ENCODE assay signal across 26 cellular contexts in genomic region chr6:2718334-2719052, GRCh38. TPM values are rescaled to one million over a fixed set of nuclear protein-coding genes. Genes with fewer than 3 reads are reported as not detected.
DNase-seq lines count a peak whose midpoint lies in the region; ATAC-seq, FAIRE-seq and TF ChIP-seq lines count a peak whose summit lies in the region.
"Had no signal": no experiment of that assay in that cellular context is flagged by ENCODE, and none has a peak within 500 bp of the region (broad histone marks: within the 10 kb centered on the region; RNA-seq: fewer than 3 reads in every experiment).

No MANE protein-coding gene starts in this region.

- H3K4me1 ChIP-seq in adipocyte (ENCODE audit: control insufficient read depth, insufficient read depth, low read length) (peaks cover 10% of the 10 kb centered on the region), small intestine (ENCODE audit: control insufficient read depth in 2 of 2, insufficient read depth in 1 of 2, low read depth in 1 of 2, low read length in 1 of 2) (peaks cover 0 to 2% of the 10 kb centered on the region in 2 donors)
- H3K4me1 ChIP-seq: HAP-1 had no signal

- H3K36me3 ChIP-seq in adipocyte (ENCODE audit: control insufficient read depth, insufficient read depth, low read length, severe bottlenecking): no peaks in the 10 kb centered on the region
- no peaks in the 10 kb centered on the region for H3K36me3 ChIP-seq in small intestine (ENCODE audit: control insufficient read depth in 2 of 2, insufficient read depth in 2 of 2, low read length in 2 of 2)
- H3K36me3 ChIP-seq: HAP-1, transverse colon, WERI-Rb-1 had no signal

- whole genome bisulfite sequencing in small intestine, 3 donors: 61 to 74% (median 63%) methylated on average over 4 of the region's 4 CpGs

- POLR2A ChIA-PET in AG04450 (lab: Yijun Ruan, JAX): no interaction called here

- no peak overlapping the region for H3K4me3 ChIP-seq in AG04450 (ENCODE audit: low read depth, low read length)
- H3K4me3 ChIP-seq in adipocyte (ENCODE audit: low read length): no peak overlapping the region
- no peak overlapping the region for H3K4me3 ChIP-seq in fibroblast of villous mesenchyme (ENCODE audit: low read depth, low read length)
- no peak overlapping the region for H3K4me3 ChIP-seq in small intestine (ENCODE audit: low read depth in 1 of 2, low read length in 2 of 2)
- H3K4me3 ChIP-seq: A549, esophagus squamous epithelium, HAP-1, PC-9, transverse colon had no signal

- peak overlapping the region; percentile 49 for H3K27ac ChIP-seq in AG04450 (ENCODE audit: low read depth, low read length)
- no peak overlapping the region for H3K27ac ChIP-seq in small intestine (ENCODE audit: low read depth in 1 of 2, low read length in 1 of 2)
- H3K27ac ChIP-seq: A549, esophagus squamous epithelium, PC-9, transverse colon, WERI-Rb-1 had no signal

- CTCF ChIA-PET in AG04450 (lab: Charles Lee): interaction anchor here (0.6 to 1.3 kb wide), 3 partner anchors 19 to 83 kb away, joined by 4 to 9 read pairs (median 6); partner anchors contain the start of gene MYLK4

- no peak for ATAC-seq in GM21381 (IDR thresholded peaks at IDR 0.05; ENCODE audit: unreplicated experiment)
- ATAC-seq: A549; effector memory CD8-positive, alpha-beta T cell; left colon; naive thymus-derived CD8-positive, alpha-beta T cell; T-helper 17 cell had no signal

- DNase-seq in AG04450 (ENCODE audit: low read depth, low spot score) (no peak), HCEC 1CT (peak; percentile 12), adipocyte (ENCODE audit: low read depth) (peak; percentile 24), fibroblast of villous mesenchyme (ENCODE audit: low read depth) (peak; percentile 31), small intestine (no peak), NCI-H1417 (lab: John Stamatoyannopoulos, UW) (no peak), NCI-H2196 (lab: John Stamatoyannopoulos, UW; ENCODE audit: unreplicated experiment) (no peak)
- DNase-seq: activated naive CD8-positive, alpha-beta T cell treated with anti-CD3 and anti-CD28 coated beads for 36 hours; C1 segment of cervical spinal cord; effector memory CD8-positive, alpha-beta T cell; esophagus squamous epithelium; glutamatergic neuron; left colon; naive thymus-derived CD8-positive, alpha-beta T cell; NCI-H1048; NCI-H1930; PC-9; SHP77 treated with DMSO at 0.1 percent for 48 hours; stimulated activated CD8-positive, alpha-beta memory T cell treated with anti-CD3 and anti-CD28 coated beads, Interleukin-4, amount 100 ng/mL, for 48 hours; T-helper 17 cell; transverse colon; WERI-Rb-1 had no signal

- no peak for FAIRE-seq in small intestine (lab: Jason Lieb, UNC)
- FAIRE-seq: A549, colon had no signal

- H3K27me3 ChIP-seq in AG04450 (ENCODE audit: control insufficient read depth, insufficient read depth, low read length): no peaks in the 10 kb centered on the region
- H3K27me3 ChIP-seq in adipocyte (replicated peaks; ENCODE audit: control insufficient read depth, insufficient read depth, low read length): no peaks in the 10 kb centered on the region
- H3K27me3 ChIP-seq in small intestine (ENCODE audit: control insufficient read depth in 2 of 2, insufficient read depth in 2 of 2, low read length in 2 of 2): no peaks in the 10 kb centered on the region
- H3K27me3 ChIP-seq: esophagus squamous epithelium, transverse colon had no signal

- H3K9me3 ChIP-seq in AG04450 (ENCODE audit: control insufficient read depth, insufficient read depth, low read length): no peaks in the 10 kb centered on the region
- no peaks in the 10 kb centered on the region for H3K9me3 ChIP-seq in adipocyte (ENCODE audit: control insufficient read depth, low read length)
- H3K9me3 ChIP-seq in small intestine (ENCODE audit: control insufficient read depth, low read depth): no peaks in the 10 kb centered on the region
- H3K9me3 ChIP-seq: A549, esophagus squamous epithelium, transverse colon had no signal

- H3K9ac ChIP-seq in adipocyte (ENCODE audit: low read length): no peak overlapping the region

- TF ChIP-seq CTCF in AG04450 (IDR thresholded peaks at IDR 0.05; ENCODE audit: low read depth, low read length) (no peak), fibroblast of villous mesenchyme (IDR thresholded peaks at IDR 0.05; ENCODE audit: insufficient read depth, low read depth, low read length) (no peak)

RNA-seq across cellular contexts. Expression of gene MYLK4, which starts 32.2 kb away (rescaled TPM):
- polyA plus RNA-seq in AG04450 (2011; rRNA removed) (0.21 and 0.22 TPM in 2 replicates), small intestine (under 1 TPM; under 0.01 to 0.37 (median 0.27) TPM)
- 0.13 and 0.14 TPM in 2 replicates for polyA minus RNA-seq in AG04450 (2011; rRNA and poly(A)+ RNA removed)
- total RNA-seq in fibroblast of villous mesenchyme: 0.43 and 0.64 TPM in 2 replicates

RNA-seq across cellular contexts. Expression of gene WRNIP1, which starts 46.7 kb away (rescaled TPM):
- 28.0 and 35.2 TPM in 2 replicates for polyA plus RNA-seq in AG04450 (2011; rRNA removed)
- 24.0 and 33.9 TPM in 2 replicates for polyA minus RNA-seq in AG04450 (2011; rRNA and poly(A)+ RNA removed)
- 35.1 and 38.0 TPM in 2 replicates for total RNA-seq in fibroblast of villous mesenchyme
- polyA plus RNA-seq in small intestine: 10 to 100 TPM; 35.1 to 52.2 (median 45.4) TPM

Comparison
In these comparisons a context has a peak if more than half of its experiments do, and no peak if none do; other contexts are left out.
1. DNase-seq: peak in HCEC 1CT (single experiment), adipocyte (single experiment) and fibroblast of villous mesenchyme (single experiment); none in AG04450 (single experiment), small intestine (single experiment), NCI-H1417 (0 of 3) and NCI-H2196 (single experiment).